In the genomic region with DNA sequence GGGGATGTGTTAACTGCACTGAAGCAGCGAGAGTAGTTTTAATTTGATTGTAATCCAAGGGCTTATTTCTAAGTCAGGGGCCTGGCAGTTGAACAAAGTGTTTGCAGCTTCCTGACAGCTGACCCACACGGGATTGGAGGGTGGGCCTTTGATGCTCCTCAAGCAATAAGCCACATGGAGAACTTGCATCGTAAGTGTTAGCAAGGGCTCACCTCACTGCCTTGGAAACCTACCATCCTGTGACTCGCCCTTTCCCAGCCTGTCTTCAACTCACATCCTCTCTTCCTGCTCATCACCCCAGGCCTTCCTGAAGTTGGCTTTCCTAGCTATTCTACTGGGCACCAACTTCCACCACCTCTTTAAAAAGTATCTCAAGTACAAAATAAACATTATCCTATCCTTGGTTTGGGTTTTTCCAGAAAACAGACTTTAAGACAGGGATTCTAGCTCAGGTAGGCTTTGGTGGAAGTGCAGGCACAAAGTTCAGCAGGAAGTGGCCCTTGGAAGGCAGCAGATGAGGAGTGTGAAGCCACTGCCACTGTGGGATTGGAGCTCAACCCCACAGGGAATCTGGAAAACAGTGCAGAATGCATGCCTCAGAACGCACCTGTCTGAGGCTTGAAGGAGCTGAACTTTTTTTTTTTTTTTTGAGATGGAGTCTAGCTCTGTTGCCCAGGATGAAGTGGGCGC, we compare ENCODE assay signal across 2 cellular contexts.
A peak's percentile ranks its signal among the peaks of the same experiment; 100 is the strongest.
TF ChIP-seq lines count a peak whose summit lies in the region.

No MANE protein-coding gene starts in this region.

TF ChIP-seq in GM12878, 131 proteins besides CTCF, POLR2A, EP300 and RAD21 (continued from another document):
- TF ChIP-seq, protein P1, sequence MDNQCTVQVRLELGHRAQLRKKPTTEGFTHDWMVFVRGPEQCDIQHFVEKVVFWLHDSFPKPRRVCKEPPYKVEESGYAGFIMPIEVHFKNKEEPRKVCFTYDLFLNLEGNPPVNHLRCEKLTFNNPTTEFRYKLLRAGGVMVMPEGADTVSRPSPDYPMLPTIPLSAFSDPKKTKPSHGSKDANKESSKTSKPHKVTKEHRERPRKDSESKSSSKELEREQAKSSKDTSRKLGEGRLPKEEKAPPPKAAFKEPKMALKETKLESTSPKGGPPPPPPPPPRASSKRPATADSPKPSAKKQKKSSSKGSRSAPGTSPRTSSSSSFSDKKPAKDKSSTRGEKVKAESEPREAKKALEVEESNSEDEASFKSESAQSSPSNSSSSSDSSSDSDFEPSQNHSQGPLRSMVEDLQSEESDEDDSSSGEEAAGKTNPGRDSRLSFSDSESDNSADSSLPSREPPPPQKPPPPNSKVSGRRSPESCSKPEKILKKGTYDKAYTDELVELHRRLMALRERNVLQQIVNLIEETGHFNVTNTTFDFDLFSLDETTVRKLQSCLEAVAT (IDR thresholded peaks at IDR 0.05) = no peak
- TF ChIP-seq E2F8 (IDR thresholded peaks at IDR 0.05; ENCODE audit: low read depth, partially characterized antibody) (peak; percentile 0), TCF3 (IDR thresholded peaks at IDR 0.05; ENCODE audit: borderline replicate concordance, insufficient read depth, low read depth, low read length) (no peak)

TF ChIP-seq in SK-N-SH treated with all-trans-retinoic acid at 6 μM for 48 hours, 23 proteins besides CTCF, POLR2A, EP300 and RAD21 (continued from another document):
- TF ChIP-seq POU6F1 (CRISPR knock-in tag; IDR thresholded peaks at IDR 0.05; ENCODE audit: borderline replicate concordance, low read depth) (no peak), ZFP3 (CRISPR knock-in tag; IDR thresholded peaks at IDR 0.05) (no peak)
- TF ChIP-seq, protein P2, sequence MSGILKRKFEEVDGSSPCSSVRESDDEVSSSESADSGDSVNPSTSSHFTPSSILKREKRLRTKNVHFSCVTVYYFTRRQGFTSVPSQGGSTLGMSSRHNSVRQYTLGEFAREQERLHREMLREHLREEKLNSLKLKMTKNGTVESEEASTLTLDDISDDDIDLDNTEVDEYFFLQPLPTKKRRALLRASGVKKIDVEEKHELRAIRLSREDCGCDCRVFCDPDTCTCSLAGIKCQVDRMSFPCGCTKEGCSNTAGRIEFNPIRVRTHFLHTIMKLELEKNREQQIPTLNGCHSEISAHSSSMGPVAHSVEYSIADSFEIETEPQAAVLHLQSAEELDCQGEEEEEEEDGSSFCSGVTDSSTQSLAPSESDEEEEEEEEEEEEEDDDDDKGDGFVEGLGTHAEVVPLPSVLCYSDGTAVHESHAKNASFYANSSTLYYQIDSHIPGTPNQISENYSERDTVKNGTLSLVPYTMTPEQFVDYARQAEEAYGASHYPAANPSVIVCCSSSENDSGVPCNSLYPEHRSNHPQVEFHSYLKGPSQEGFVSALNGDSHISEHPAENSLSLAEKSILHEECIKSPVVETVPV (CRISPR knock-in tag; IDR thresholded peaks at IDR 0.05) = no peak
